Comparison of ENCODE assay signal across 8 cellular contexts in the genomic region with DNA sequence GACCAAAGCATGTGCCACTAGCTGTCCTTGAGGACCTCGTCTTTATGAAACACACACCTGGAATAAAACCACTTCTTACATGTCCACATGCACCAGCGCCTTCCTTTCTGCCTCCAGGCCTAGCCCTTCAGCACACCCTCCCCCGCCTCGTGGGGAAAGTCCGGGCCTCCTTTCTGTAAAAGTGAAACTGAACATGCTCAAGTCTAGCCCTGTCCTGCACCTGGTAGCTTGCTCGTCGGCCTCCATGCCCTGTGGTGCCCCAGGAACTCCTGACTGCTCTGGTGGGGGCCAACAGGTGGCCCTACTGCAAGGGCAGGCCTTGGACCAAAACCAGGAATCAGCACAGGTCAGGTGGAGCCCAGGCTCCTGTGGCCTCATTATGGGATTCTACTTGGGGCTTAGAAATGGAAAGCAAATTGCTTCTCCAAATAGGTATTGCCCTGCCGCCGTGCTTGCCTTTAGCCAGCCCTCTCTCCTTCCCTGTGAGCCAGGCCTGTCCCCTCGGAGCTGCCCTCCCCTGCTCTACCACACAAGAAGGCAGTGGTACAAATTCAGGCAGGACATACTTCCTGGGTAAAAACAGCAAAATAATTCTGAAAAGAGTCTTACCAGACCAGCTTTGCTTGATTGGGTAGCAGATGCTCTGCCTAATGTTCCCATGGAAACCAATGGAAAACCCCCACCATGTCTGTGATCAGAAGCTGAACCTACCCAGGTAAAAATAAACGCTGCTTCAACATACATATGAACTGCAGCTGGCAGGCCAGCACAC. TPM values are rescaled to one million over a fixed set of nuclear protein-coding genes. Genes with fewer than 3 reads are reported as not detected.
DNase-seq lines count a peak whose midpoint lies in the region; ATAC-seq and TF ChIP-seq lines count a peak whose summit lies in the region.

No MANE protein-coding gene starts in this region.

- H3K9me3 ChIP-seq in Peyer's patch (no peaks in the 10 kb centered on the region), spleen (no peaks in the 10 kb centered on the region)

- DNase-seq in Peyer's patch (peak; percentile 71 to 86 (median 73)), spleen (peak; percentile 88), 8988T (no peak), UCSD-AML1 (lab: John Stamatoyannopoulos, UW; ENCODE audit: unreplicated experiment) (no peak), ACHN (no peak)
- peak; percentile 34 for DNase-seq in activated naive CD8-positive, alpha-beta T cell treated with anti-CD3 and anti-CD28 coated beads, Interleukin-2, amount 50 U/mL, for 16 hours (ENCODE audit: low read depth, low spot score)

- 40 to 52% (median 50%) methylated on average over 11 of the region's 11 CpGs for WGBS in spleen, 5 donors

- in situ Hi-C loops in ACHN (cut with HindIII; ENCODE audit: low pct_ligation_motif_present, low pct_unique_long_range_greater_than_20kb, low sequenced_read_pairs) = no loop called here

- ATAC-seq in GM18517 (IDR thresholded peaks at IDR 0.05; ENCODE audit: unreplicated experiment) = peak; percentile 88
- peak; percentile 91 for ATAC-seq in HG02623 (IDR thresholded peaks at IDR 0.05; ENCODE audit: unreplicated experiment)

- TF ChIP-seq CTCF in Peyer's patch (IDR thresholded peaks at IDR 0.05) = no peak
- TF ChIP-seq CTCF in spleen (IDR thresholded peaks at IDR 0.05 in 8 of 11, conservative IDR thresholded peaks at IDR 0.05 in 3 of 11) = no peak

- no peak for TF ChIP-seq POLR2A in Peyer's patch (IDR thresholded peaks at IDR 0.05)
- TF ChIP-seq POLR2A in spleen (IDR thresholded peaks at IDR 0.05) = no peak

- H3K36me3 ChIP-seq in Peyer's patch = no peaks in the 10 kb centered on the region
- H3K36me3 ChIP-seq in spleen = no peaks in the 10 kb centered on the region

- H3K4me1 ChIP-seq in Peyer's patch (peaks cover 0 to 10% (median 2%) of the 10 kb centered on the region in 4 donors), spleen (peaks cover 0 to 27% (median 15%) of the 10 kb centered on the region in 6 donors)

- peak overlapping the region in 3 of 4 donors; percentile 7 to 27 (median 13) for H3K4me3 ChIP-seq in Peyer's patch
- peak overlapping the region in 1 of 8 donors; percentile 49 for H3K4me3 ChIP-seq in spleen

- H3K27me3 ChIP-seq in Peyer's patch = no peaks in the 10 kb centered on the region
- H3K27me3 ChIP-seq in spleen (replicated peaks in 1 of 7) = peaks cover 0 to 6% (median 0%) of the 10 kb centered on the region in 7 donors

- intact Hi-C loops in spleen (cut with DNase I; ENCODE audit: low total_unique reads) = no loop called here

- H3K27ac ChIP-seq in Peyer's patch (peak overlapping the region in 3 of 4 donors; percentile 25 to 66 (median 30)), spleen (peak overlapping the region; percentile 22 to 75 (median 46))

RNA-seq across cellular contexts. Expression of a gene that starts 43.5 kb away (rescaled TPM):
- total RNA-seq in Peyer's patch (10 to 100 TPM; 35.2 to 99.9 (median 50.4) TPM), spleen (100 to 1,000 TPM in 4 of 7 donors, 10 to 100 TPM in 3; 53.5 to 133 (median 117) TPM)
- 100 to 1,000 TPM; 123 to 182 (median 174) TPM for polyA plus RNA-seq in spleen

RNA-seq across cellular contexts. Expression of a gene that starts 43.9 kb away (rescaled TPM):
- 100 to 1,000 TPM in 1 of 4 donors, 10 to 100 TPM in 3; 30.5 to 113 (median 77.9) TPM for total RNA-seq in Peyer's patch
- total RNA-seq in spleen = 10 to 100 TPM; 36.4 to 55.8 (median 46.5) TPM
- polyA plus RNA-seq in spleen = 10 to 100 TPM; 11.8 to 14.2 (median 12.3) TPM

Comparison
In these comparisons a context has a peak if more than half of its experiments do, and no peak if none do; other contexts are left out.
1. DNase-seq: peak in Peyer's patch (3 of 3), activated naive CD8-positive, alpha-beta T cell treated with anti-CD3 and anti-CD28 coated beads, Interleukin-2, amount 50 U/mL, for 16 hours (single experiment) and spleen (single experiment); none in 8988T (single experiment), UCSD-AML1 (single experiment) and ACHN (single experiment).